Comparison of ENCODE assay signal across 15 cellular contexts in the genomic region with DNA sequence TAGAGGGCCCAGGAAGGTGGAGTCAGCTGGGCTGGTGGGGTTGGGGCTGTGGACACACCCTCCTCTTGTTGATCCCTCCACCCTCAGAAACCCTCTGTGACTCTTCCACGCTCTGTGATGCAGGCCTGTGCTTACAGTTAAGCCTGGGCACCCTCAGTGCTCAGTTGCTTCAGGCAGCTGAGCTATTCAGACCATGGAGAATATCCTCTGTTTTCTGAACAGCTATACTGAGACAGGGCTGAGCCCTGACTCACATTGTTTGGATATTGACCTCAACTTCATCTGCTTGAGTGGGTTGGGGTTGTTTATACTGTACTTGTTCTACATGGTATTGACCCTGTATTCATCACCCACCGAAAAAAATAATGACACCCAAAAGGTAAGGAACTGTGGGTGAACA. TPM values are rescaled to one million over a fixed set of nuclear protein-coding genes. Genes with fewer than 3 reads are reported as not detected.
"Had no signal": no experiment of that assay in that cellular context is flagged by ENCODE, and none has a peak within 500 bp of the region (broad histone marks: within the 10 kb centered on the region; RNA-seq: fewer than 3 reads in every experiment).

A gene (plus strand): TSS at position 108 of the 400 bp plus-strand sequence. CDS start 86 bp downstream, at position 194.

RNA-seq across cellular contexts. Expression of the gene that starts here (rescaled TPM):
- total RNA-seq: activated B cell treated with CpG ODN at 0.5 μM for 24 hours; activated CD4-positive, alpha-beta memory T cell treated with anti-CD3 and anti-CD28 coated beads for 36 hours; activated CD4-positive, alpha-beta memory T cell treated with anti-CD3 and anti-CD28 coated beads, Interleukin-2, amount 10 ng/mL, durations not matched to agents 7 days and 5 days; activated CD4-positive, alpha-beta T cell treated with anti-CD3 and anti-CD28 coated beads for 36 hours; activated CD4-positive, alpha-beta T cell treated with anti-CD3 and anti-CD28 coated beads, Interleukin-2, amount 10 ng/mL, durations not matched to agents 24 days and 14 days; activated CD4-positive, alpha-beta T cell treated with anti-CD3 and anti-CD28 coated beads, Interleukin-2, amount 10 ng/mL, durations not matched to agents 7 days and 5 days; activated CD8-positive, alpha-beta memory T cell treated with anti-CD3 and anti-CD28 coated beads for 36 hours; activated CD8-positive, alpha-beta memory T cell treated with anti-CD3 and anti-CD28 coated beads, Interleukin-2, amount 10 ng/mL, durations not matched to agents 7 days and 5 days; activated CD8-positive, alpha-beta T cell treated with anti-CD3 and anti-CD28 coated beads for 36 hours; activated CD8-positive, alpha-beta T cell treated with anti-CD3 and anti-CD28 coated beads, Interleukin-2, amount 10 ng/mL, durations not matched to agents 7 days and 5 days; T-cell; T-helper 1 cell treated with Interleukin-12 subunit alpha and Interleukin-12 subunit beta and Interleukin-4 antibody, amounts not matched to agents 30 ng/mL and 1 ng/mL, for 36 hours; T-helper 17 cell; T-helper 2 cell treated with Interferon-gamma antibody and Interleukin-4, amounts not matched to agents 100 ng/mL and 5 ng/mL, for 36 hours; WTC11 had no signal
